In the genomic region with DNA sequence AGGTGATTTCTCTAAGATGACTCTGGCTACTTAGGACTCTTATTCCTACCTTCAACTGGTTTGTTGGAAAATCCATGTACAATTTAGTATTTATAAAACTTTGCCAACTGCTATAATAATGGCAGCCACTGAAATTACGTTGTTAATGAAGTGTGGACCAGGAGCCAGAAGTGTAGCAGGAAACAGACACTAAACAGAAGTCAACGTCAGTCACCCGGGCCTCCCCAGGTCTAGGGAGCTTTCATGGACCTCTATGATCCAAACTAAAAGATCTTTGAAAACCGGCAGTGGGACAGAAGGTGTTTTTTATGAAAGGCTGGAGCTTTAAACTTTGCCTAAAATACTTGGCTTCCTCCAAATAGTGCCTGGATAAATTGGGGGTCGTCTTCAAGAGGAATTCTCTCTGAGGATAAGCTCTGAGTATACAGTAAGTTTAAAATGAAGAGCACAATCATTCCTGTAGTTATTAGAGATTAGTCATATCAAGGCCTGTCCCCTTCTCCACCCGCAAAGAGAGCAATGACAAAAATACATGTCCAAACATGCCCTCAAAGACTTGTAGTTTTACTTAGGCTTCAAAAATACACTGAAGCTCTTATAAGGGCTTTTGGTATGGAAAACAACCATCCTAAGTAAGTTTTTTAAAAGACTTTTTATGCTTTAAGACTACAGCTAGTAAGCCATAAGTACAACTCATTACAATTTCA, we compare ENCODE assay signal across 8 cellular contexts. TPM values are rescaled to one million over a fixed set of nuclear protein-coding genes. Genes with fewer than 3 reads are reported as not detected.
DNase-seq lines count a peak whose midpoint lies in the region; ATAC-seq, FAIRE-seq and TF ChIP-seq lines count a peak whose summit lies in the region.

No MANE protein-coding gene starts in this region.

- 66 to 72% (median 72%) methylated on average over 6 of the region's 6 CpGs for WGBS in small intestine, 3 donors

- ATAC-seq in GM21576 (IDR thresholded peaks at IDR 0.05; ENCODE audit: unreplicated experiment), result peak; percentile 57

- H3K27ac ChIP-seq in SJCRH30 (peak overlapping the region; percentile 89), keratinocyte (ENCODE audit: control insufficient read depth, insufficient read depth, low read length) (peak overlapping the region; percentile 99), small intestine (ENCODE audit: low read depth in 1 of 2, low read length in 1 of 2) (no peak overlapping the region)

- peaks cover 24% of the 10 kb centered on the region for H3K4me1 ChIP-seq in SJCRH30
- peaks cover 59% of the 10 kb centered on the region for H3K4me1 ChIP-seq in keratinocyte (ENCODE audit: control insufficient read depth, extremely low read depth, insufficient read depth, low read length)
- H3K4me1 ChIP-seq in small intestine (ENCODE audit: control insufficient read depth in 2 of 2, insufficient read depth in 1 of 2, low read depth in 1 of 2, low read length in 1 of 2), result peaks cover 7 to 20% of the 10 kb centered on the region in 2 donors

- H2AFZ ChIP-seq in keratinocyte (ENCODE audit: control insufficient read depth, low read length), result peak overlapping the region; percentile 42

- H3K27me3 ChIP-seq in SJCRH30 (no peaks in the 10 kb centered on the region), keratinocyte (ENCODE audit: control insufficient read depth, extremely low read depth, insufficient read depth, low read length) (no peaks in the 10 kb centered on the region), small intestine (ENCODE audit: control insufficient read depth in 2 of 2, insufficient read depth in 2 of 2, low read length in 2 of 2) (no peaks in the 10 kb centered on the region)

- H3K79me2 ChIP-seq in keratinocyte (ENCODE audit: control insufficient read depth, insufficient read depth, low read length), result peaks cover 61% of the 10 kb centered on the region

- no peak for TF ChIP-seq CTCF in keratinocyte (optimal IDR thresholded peaks at IDR 0.05 in 1 of 3, IDR thresholded peaks at IDR 0.05 in 1 of 3, conservative IDR thresholded peaks at IDR 0.05 in 1 of 3; ENCODE audit: extremely low read depth in 1 of 3, insufficient read depth in 2 of 3, low read length in 3 of 3)

- peaks cover 7% of the 10 kb centered on the region for H3K9me1 ChIP-seq in keratinocyte (ENCODE audit: control insufficient read depth, extremely low read depth, insufficient read depth, low read length)

- dilution Hi-C loops in keratinocyte (cut with MboI; ENCODE audit: extremely low pct_ligation_motif_present, low sequenced_read_pairs), result no loop called here

- DNase-seq in AG20443 (ENCODE audit: low spot score), result peak; percentile 25
- peak; percentile 60 to 74 for DNase-seq in SJCRH30
- DNase-seq in keratinocyte (ENCODE audit: low read depth, low spot score), result peak; percentile 71
- no peak for DNase-seq in occipital lobe (lab: John Stamatoyannopoulos, UW)
- DNase-seq in NCI-H1105 treated with DMSO at 0.1 percent for 48 hours (lab: John Stamatoyannopoulos, UW), result no peak
- no peak for DNase-seq in small intestine
- DNase-seq in stimulated activated CD4-positive, alpha-beta T cell treated with anti-CD3 and anti-CD28 coated beads, Interleukin-1b, Interleukin-23, amount 100 ng/mL, for 48 hours, result no peak

- H3K4me2 ChIP-seq in keratinocyte (ENCODE audit: control insufficient read depth, extremely low read depth, insufficient read depth, low read depth, low read length), result peak overlapping the region; percentile 99

- peak overlapping the region; percentile 83 for H3K9ac ChIP-seq in keratinocyte (ENCODE audit: control insufficient read depth, extremely low read depth, insufficient read depth, low read length)

- H3K9me3 ChIP-seq in SJCRH30 (replicated peaks), result no peaks in the 10 kb centered on the region
- no peaks in the 10 kb centered on the region for H3K9me3 ChIP-seq in keratinocyte (ENCODE audit: control insufficient read depth, low read depth, low read length)
- H3K9me3 ChIP-seq in small intestine (ENCODE audit: control insufficient read depth, low read depth), result no peaks in the 10 kb centered on the region

- H3K36me3 ChIP-seq in SJCRH30, result no peaks in the 10 kb centered on the region
- peaks cover 13 to 17% of the 10 kb centered on the region in 2 experiments for H3K36me3 ChIP-seq in keratinocyte (ENCODE audit: control insufficient read depth in 2 of 2, extremely low read depth in 1 of 2, insufficient read depth in 2 of 2, low read length in 2 of 2)
- peaks cover 0 to 3% of the 10 kb centered on the region in 2 donors for H3K36me3 ChIP-seq in small intestine (ENCODE audit: control insufficient read depth in 2 of 2, insufficient read depth in 2 of 2, low read length in 2 of 2)

- FAIRE-seq in keratinocyte (lab: Jason Lieb, UNC), result peak; percentile 48
- FAIRE-seq in small intestine (lab: Jason Lieb, UNC), result no peak

- H4K20me1 ChIP-seq in keratinocyte (ENCODE audit: control insufficient read depth, extremely low read depth, insufficient read depth, low read length), result no peaks in the 10 kb centered on the region

- H3K4me3 ChIP-seq in SJCRH30 (peak overlapping the region; percentile 6; the same call in 1 of the 2 replicates), keratinocyte (ENCODE audit: control insufficient read depth in 2 of 3, extremely low read depth in 1 of 3, insufficient read depth in 2 of 3, low read depth in 1 of 3, low read length in 3 of 3) (peak overlapping the region in 2 of 3 experiments; percentile 56 to 66), small intestine (ENCODE audit: low read depth in 1 of 2, low read length in 2 of 2) (no peak overlapping the region)

RNA-seq across cellular contexts. Expression of a gene that starts 34.6 kb away (rescaled TPM):
- total RNA-seq in SJCRH30 (2014; rRNA removed; shearing (Covaris generic)), result 5.6 and 7.8 TPM in 2 replicates
- polyA plus RNA-seq in keratinocyte, result 8.0 to 10.0 TPM (median 9.4 TPM) in 3 replicates
- polyA plus RNA-seq in keratinocyte (2011; ENCODE audit: low read depth), result 14.8 TPM
- polyA plus RNA-seq in keratinocyte (2011; cell fraction: cytosol; rRNA removed), result 7.1 and 9.8 TPM in 2 replicates
- polyA plus RNA-seq in keratinocyte (2011; cell fraction: nucleus; rRNA removed), result 12.2 and 15.4 TPM in 2 replicates
- polyA plus RNA-seq in keratinocyte (2012; ENCODE audit: low replicate concordance), result 11.5 and 28.0 TPM in 2 replicates
- 18.5 to 29.4 TPM (median 27.1 TPM) in 3 replicates for polyA minus RNA-seq in keratinocyte
- polyA minus RNA-seq in keratinocyte (2011; cell fraction: cytosol; rRNA and poly(A)+ RNA removed), result 14.8 TPM
- 13.1 and 21.9 TPM in 2 replicates for polyA minus RNA-seq in keratinocyte (2011; cell fraction: nucleus; rRNA and poly(A)+ RNA removed)
- 18.9 TPM for total RNA-seq in occipital lobe
- polyA plus RNA-seq in small intestine, result 1 to 10 TPM; 1.6 to 4.8 (median 2.7) TPM

RNA-seq across cellular contexts. Expression of a gene that starts 35.0 kb away (rescaled TPM):
- 13.4 and 15.3 TPM in 2 replicates for total RNA-seq in SJCRH30 (2014; rRNA removed; shearing (Covaris generic))
- polyA plus RNA-seq in keratinocyte, result 13.1 to 27.1 TPM (median 21.7 TPM) in 3 replicates
- 13.0 TPM for polyA plus RNA-seq in keratinocyte (2011; ENCODE audit: low read depth)
- polyA plus RNA-seq in keratinocyte (2011; cell fraction: cytosol; rRNA removed), result 19.7 and 28.4 TPM in 2 replicates
- 6.4 and 10.7 TPM in 2 replicates for polyA plus RNA-seq in keratinocyte (2011; cell fraction: nucleus; rRNA removed)
- polyA plus RNA-seq in keratinocyte (2012; ENCODE audit: low replicate concordance), result 22.6 and 25.4 TPM in 2 replicates
- 2.3 to 12.0 TPM (median 5.1 TPM) in 3 replicates for polyA minus RNA-seq in keratinocyte
- polyA minus RNA-seq in keratinocyte (2011; cell fraction: cytosol; rRNA and poly(A)+ RNA removed), result 16.9 TPM
- polyA minus RNA-seq in keratinocyte (2011; cell fraction: nucleus; rRNA and poly(A)+ RNA removed), result 0.85 and 1.8 TPM in 2 replicates
- 66.9 TPM for total RNA-seq in occipital lobe
- 10 to 100 TPM; 18.1 to 53.0 (median 37.6) TPM for polyA plus RNA-seq in small intestine

RNA-seq across cellular contexts. Expression of a gene that starts 59.2 kb away (rescaled TPM):
- total RNA-seq in SJCRH30 (2014; rRNA removed; shearing (Covaris generic)), result 12.6 and 17.2 TPM in 2 replicates
- polyA plus RNA-seq in keratinocyte (1.3 to 2.6 TPM (median 1.8 TPM) in 3 replicates), small intestine (1 to 10 TPM in 2 of 3 donors, under 1 TPM in 1; 0.54 to 3.8 (median 2.7) TPM)
- 2.0 TPM for polyA plus RNA-seq in keratinocyte (2011; ENCODE audit: low read depth)
- polyA plus RNA-seq in keratinocyte (2011; cell fraction: cytosol; rRNA removed), result 0.96 and 1.4 TPM in 2 replicates
- 3.8 and 4.3 TPM in 2 replicates for polyA plus RNA-seq in keratinocyte (2011; cell fraction: nucleus; rRNA removed)
- 1.5 and 1.8 TPM in 2 replicates for polyA plus RNA-seq in keratinocyte (2012; ENCODE audit: low replicate concordance)
- polyA minus RNA-seq in keratinocyte, result 1.3 to 2.1 TPM (median 1.5 TPM) in 3 replicates
- 3.1 TPM for polyA minus RNA-seq in keratinocyte (2011; cell fraction: cytosol; rRNA and poly(A)+ RNA removed)
- 1.7 and 3.8 TPM in 2 replicates for polyA minus RNA-seq in keratinocyte (2011; cell fraction: nucleus; rRNA and poly(A)+ RNA removed)
- total RNA-seq in occipital lobe, result 9.4 TPM

RNA-seq across cellular contexts. Expression of a gene that starts 59.3 kb away (rescaled TPM):
- total RNA-seq in SJCRH30 (2014; rRNA removed; shearing (Covaris generic)), result 35.7 and 38.5 TPM in 2 replicates
- polyA plus RNA-seq in keratinocyte (15.2 to 35.3 TPM (median 19.5 TPM) in 3 replicates), small intestine (10 to 100 TPM in 2 of 3 donors, 1 to 10 TPM in 1; 10.0 to 17.2 (median 17.2) TPM)
- 16.9 TPM for polyA plus RNA-seq in keratinocyte (2011; ENCODE audit: low read depth)
- 8.5 and 15.5 TPM in 2 replicates for polyA plus RNA-seq in keratinocyte (2011; cell fraction: cytosol; rRNA removed)
- 11.2 and 18.7 TPM in 2 replicates for polyA plus RNA-seq in keratinocyte (2011; cell fraction: nucleus; rRNA removed)
- 10.6 and 11.2 TPM in 2 replicates for polyA plus RNA-seq in keratinocyte (2012; ENCODE audit: low replicate concordance)
- 2.0 to 10.3 TPM (median 6.2 TPM) in 3 replicates for polyA minus RNA-seq in keratinocyte
- 5.6 TPM for polyA minus RNA-seq in keratinocyte (2011; cell fraction: cytosol; rRNA and poly(A)+ RNA removed)
- polyA minus RNA-seq in keratinocyte (2011; cell fraction: nucleus; rRNA and poly(A)+ RNA removed), result 4.7 and 10.2 TPM in 2 replicates
- total RNA-seq in occipital lobe, result 27.8 TPM

Comparison
In these comparisons a context has a peak if more than half of its experiments do, and no peak if none do; other contexts are left out.
1. DNase-seq: peak in AG20443 (single experiment), SJCRH30 (2 of 2) and keratinocyte (single experiment); none in occipital lobe (single experiment), NCI-H1105 treated with DMSO at 0.1 percent for 48 hours (single experiment), small intestine (single experiment) and stimulated activated CD4-positive, alpha-beta T cell treated with anti-CD3 and anti-CD28 coated beads, Interleukin-1b, Interleukin-23, amount 100 ng/mL, for 48 hours (single experiment).
2. H3K27ac ChIP-seq: peak in SJCRH30 (single experiment) and keratinocyte (single experiment); none in small intestine (0 of 2).
3. H3K4me3 ChIP-seq: peak in SJCRH30 (single experiment) and keratinocyte (2 of 3); none in small intestine (0 of 2).